8 cellular contexts compared by ENCODE assay signal in genomic region chr17:79800325-79801155, GRCh38. TPM values are rescaled to one million over a fixed set of nuclear protein-coding genes. Genes with fewer than 3 reads are reported as not detected.
DNase-seq lines count a peak whose midpoint lies in the region; ATAC-seq, FAIRE-seq and TF ChIP-seq lines count a peak whose summit lies in the region.

No MANE protein-coding gene starts in this region.

- intact Hi-C loops in K562 (cut with micrococcal nuclease) = loop anchor here (10.0 kb wide), 1 partner anchor 174 kb away; no protein-coding TSS in a partner anchor

- ATAC-seq in K562 = no peak
- ATAC-seq in GM21390 (IDR thresholded peaks at IDR 0.05; ENCODE audit: unreplicated experiment) = no peak
- no peak for ATAC-seq in GM18868 (IDR thresholded peaks at IDR 0.05; ENCODE audit: unreplicated experiment)

- no peaks in the 10 kb centered on the region for H4K20me1 ChIP-seq in K562 (replicated peaks; ENCODE audit: control insufficient read depth, insufficient read depth, low read length)

- H3K27ac ChIP-seq in K562 (ENCODE audit: extremely low read depth, low read depth, low read length) = 0 out of 3 replicates have a peak overlapping the region, but pooled peaks have one; percentile 17

- in situ Hi-C loops in K562 (cut with MboI) = loop anchor here (5.0 kb wide), 1 partner anchor 37 kb away; the partner anchor contains the start of gene CBX4

- peaks cover 92% of the 10 kb centered on the region for H3K27me3 Mint-ChIP-seq in neural crest cell (ENCODE audit: low read depth)

- no peak overlapping the region for H3K4me3 ChIP-seq in K562

- H3K9me1 ChIP-seq in K562 (ENCODE audit: control insufficient read depth, insufficient read depth, low read length) = no peaks in the 10 kb centered on the region

- H3K36me3 ChIP-seq in K562 (ENCODE audit: control insufficient read depth, insufficient read depth, low read length) = peaks cover 4% of the 10 kb centered on the region; the same call in 2 of the 3 replicates

- H3K9ac ChIP-seq in K562 (ENCODE audit: insufficient read depth in 1 of 2, low read depth in 2 of 2, low read length in 2 of 2) = peak overlapping the region; percentile 0 to 83; a peak in 3 of 4 replicates

- H3K4me2 ChIP-seq in K562 (ENCODE audit: insufficient read depth, low read length) = peak overlapping the region; percentile 19; the same call in 1 of the 2 replicates

- H3K27me3 ChIP-seq in K562 (ENCODE audit: control insufficient read depth in 2 of 2, insufficient read depth in 2 of 2, low read length in 2 of 2) = no peaks in the 10 kb centered on the region

- peak overlapping the region; percentile 54; the same call in 1 of the 2 replicates for H2AFZ ChIP-seq in K562 (ENCODE audit: low read depth, low read length)

- peak overlapping the region; percentile 87 for H3K4me3 Mint-ChIP-seq in neural crest cell

- H3K27ac Mint-ChIP-seq in neural crest cell (ENCODE audit: unreplicated experiment) = no peak overlapping the region

- peak; percentile 15 for FAIRE-seq in GM18507 (lab: Jason Lieb, UNC)
- FAIRE-seq in K562 (lab: Jason Lieb, UNC) = peak; percentile 64

- no peak for TF ChIP-seq EP300 in K562 (IDR thresholded peaks at IDR 0.05; ENCODE audit: low read length)

- H3K36me3 Mint-ChIP-seq in neural crest cell (ENCODE audit: low read depth) = peaks cover 5% of the 10 kb centered on the region

- no peak for TF ChIP-seq RAD21 in K562 (CRISPR knock-in tag; conservative IDR thresholded peaks at IDR 0.05 in 1 of 2, IDR thresholded peaks at IDR 0.05 in 1 of 2)

- DNase-seq in AG08396 (ENCODE audit: low spot score) (peak; percentile 59), GM18507 (ENCODE audit: extremely low spot score, insufficient read length, low read depth) (no peak), NCI-H82 (lab: John Stamatoyannopoulos, UW) (peak; percentile 90), K562 (ENCODE audit: extremely low read depth in 1 of 4, low spot score in 3 of 4) (no peak), neural crest cell (ENCODE audit: low read depth, low spot score) (no peak), Ammon's horn (ENCODE audit: low spot score) (no peak)

- BruUV-seq in K562 (replicated peaks; lab: Mats Ljungman, UMichigan) = no TSS peak

- peaks cover 3% of the 10 kb centered on the region for H3K9me3 ChIP-seq in K562 (replicated peaks; ENCODE audit: control insufficient read depth, insufficient read depth, low read depth, low read length)

- CTCF ChIA-PET in K562 (lab: Yijun Ruan, JAX; ENCODE audit: low intra/inter-chr PET ratio) = no interaction called here

- peaks cover 39 to 75% of the 10 kb centered on the region in 2 experiments for H3K4me1 ChIP-seq in K562 (replicated peaks in 1 of 2; ENCODE audit: control insufficient read depth in 2 of 2, insufficient read depth in 2 of 2, low read length in 2 of 2)

- TF ChIP-seq POLR2A in K562 (conservative IDR thresholded peaks at IDR 0.05) = no peak

- POLR2A ChIA-PET in K562 (lab: Yijun Ruan, JAX) = interaction anchor here (0.7 to 1.6 kb wide), 6 partner anchors 8 to 39 kb away, joined by 3 to 7 read pairs (median 3); partner anchors contain the start of gene CBX4

- H3K79me2 ChIP-seq in K562 (ENCODE audit: control insufficient read depth, insufficient read depth, low read length) = peaks cover 12% of the 10 kb centered on the region

- TF ChIP-seq CTCF in K562 (IDR thresholded peaks at IDR 0.05 in 2 of 3, conservative IDR thresholded peaks at IDR 0.05 in 1 of 3; ENCODE audit: insufficient read depth in 2 of 3, low read depth in 1 of 3, low read length in 3 of 3) = no peak
- no peak for TF ChIP-seq CTCF in neural crest cell (conservative IDR thresholded peaks at IDR 0.05)

- WGBS in K562 (ENCODE audit: insufficient coverage, low coverage, missing lambda C conversion rate) = 68% methylated on average over 22 of the region's 44 CpGs

- peaks cover 49% of the 10 kb centered on the region for H3K4me1 Mint-ChIP-seq in neural crest cell

- no peaks in the 10 kb centered on the region for H3K9me3 Mint-ChIP-seq in neural crest cell

TF ChIP-seq in K562, 482 proteins besides CTCF, POLR2A, EP300 and RAD21 (continues in another document):
- no peak for TF ChIP-seq TBL1XR1 (IDR thresholded peaks at IDR 0.05; ENCODE audit: low read length in 2 of 2)
- peak; percentile 21 for TF ChIP-seq PRPF4 (IDR thresholded peaks at IDR 0.05; ENCODE audit: insufficient read depth, low read depth, low read length, poor library complexity, severe bottlenecking)
- no peak for TF ChIP-seq TAF7 (tag; IDR thresholded peaks at IDR 0.05)
- TF ChIP-seq GATA2 (CRISPR knock-in tag; IDR thresholded peaks at IDR 0.05) = no peak
- no peak for TF ChIP-seq CBFA2T2 (conservative IDR thresholded peaks at IDR 0.05)
- no peak for TF ChIP-seq HSF4 (CRISPR knock-in tag; IDR thresholded peaks at IDR 0.05; ENCODE audit: borderline replicate concordance)
- TF ChIP-seq ZNF217 (CRISPR knock-in tag; IDR thresholded peaks at IDR 0.05) = no peak
- peak; percentile 31; the same call in 1 of the 2 replicates for TF ChIP-seq TFAP4 (CRISPR knock-in tag; IDR thresholded peaks at IDR 0.05; ENCODE audit: borderline replicate concordance)

RNA-seq across cellular contexts. Expression of gene CBX8, which starts 3.7 kb away (rescaled TPM):
- total RNA-seq in K562 (2011; cell fraction: chromatin; rRNA removed; ENCODE audit: low replicate concordance) = 2.1 and 2.7 TPM in 2 replicates
- total RNA-seq in K562 (2011; cell fraction: nucleolus; rRNA removed) = 2.3 and 2.9 TPM in 2 replicates
- 2.0 and 2.7 TPM in 2 replicates for total RNA-seq in K562 (2011; cell fraction: nucleoplasm; rRNA removed)
- total RNA-seq in K562 (2014; rRNA removed) = 4.9 and 7.1 TPM in 2 replicates
- 1.8 and 1.9 TPM in 2 replicates for total RNA-seq in K562 (2014; rRNA removed; fragmentation: Illumina TruSeq; extraction: Trizol)
- total RNA-seq in K562 (2015; rRNA removed; fragmentation: Illumina TruSeq; extraction: Trizol) = 6.6 and 6.7 TPM in 2 replicates
- total RNA-seq in K562 (2021) = 11.9 and 12.0 TPM in 2 replicates
- 0.52 and 0.72 TPM in 2 replicates for polyA plus RNA-seq in K562 (2011; rRNA removed)
- polyA plus RNA-seq in K562 (2011; cell fraction: cytosol; rRNA removed) = 0.80 and 1.1 TPM in 2 replicates
- 2.4 and 2.6 TPM in 2 replicates for polyA plus RNA-seq in K562 (2011; cell fraction: nucleus; rRNA removed)
- 5.7 and 8.8 TPM in 2 replicates for polyA plus RNA-seq in K562 (2012)
- polyA plus RNA-seq in K562 (2014; fragmentation: Illumina TruSeq; extraction: Trizol) = 2.6 and 3.4 TPM in 2 replicates
- polyA plus RNA-seq in K562 (2014; fragmentation: Nextera tagmentation; extraction: Ambion mirVana) = under 1 TPM; 0.08 to 0.21 TPM
- polyA plus RNA-seq in K562 (2014; rRNA removed) = 4.7 and 6.7 TPM in 2 replicates
- polyA minus RNA-seq in K562 (2011; rRNA and poly(A)+ RNA removed) = 0.45 and 0.56 TPM in 2 replicates
- polyA minus RNA-seq in K562 (2011; cell fraction: cytosol; rRNA and poly(A)+ RNA removed) = 0.86 and 2.7 TPM in 2 replicates
- polyA minus RNA-seq in K562 (2011; cell fraction: nucleus; rRNA and poly(A)+ RNA removed) = 0.67 and 2.1 TPM in 2 replicates
- 16.5 and 19.2 TPM in 2 replicates for total RNA-seq in neural crest cell

RNA-seq across cellular contexts. Expression of gene CBX2, which starts 22.6 kb away (rescaled TPM):
- total RNA-seq in K562 (2011; cell fraction: chromatin; rRNA removed; ENCODE audit: low replicate concordance) = 20.1 and 55.7 TPM in 2 replicates
- total RNA-seq in K562 (2011; cell fraction: nucleolus; rRNA removed) = 37.1 and 52.4 TPM in 2 replicates
- total RNA-seq in K562 (2011; cell fraction: nucleoplasm; rRNA removed) = 27.8 and 34.1 TPM in 2 replicates
- 18.2 and 23.6 TPM in 2 replicates for total RNA-seq in K562 (2014; rRNA removed)
- total RNA-seq in K562 (2014; rRNA removed; fragmentation: Illumina TruSeq; extraction: Trizol) = 6.9 and 8.4 TPM in 2 replicates
- total RNA-seq in K562 (2015; rRNA removed; fragmentation: Illumina TruSeq; extraction: Trizol) = 16.5 and 18.1 TPM in 2 replicates
- 26.9 and 28.5 TPM in 2 replicates for total RNA-seq in K562 (2021)
- 13.9 and 18.3 TPM in 2 replicates for polyA plus RNA-seq in K562 (2011; rRNA removed)
- polyA plus RNA-seq in K562 (2011; cell fraction: cytosol; rRNA removed) = 17.2 and 30.0 TPM in 2 replicates
- 35.0 and 55.5 TPM in 2 replicates for polyA plus RNA-seq in K562 (2011; cell fraction: nucleus; rRNA removed)
- polyA plus RNA-seq in K562 (2012) = 13.0 and 18.6 TPM in 2 replicates
- polyA plus RNA-seq in K562 (2014; fragmentation: Illumina TruSeq; extraction: Trizol) = 13.9 and 16.9 TPM in 2 replicates
- polyA plus RNA-seq in K562 (2014; fragmentation: Nextera tagmentation; extraction: Ambion mirVana) = 1 to 10 TPM in 1 of 2 experiments, under 1 TPM in 1; 0.66 to 1.0 TPM
- 17.4 and 18.4 TPM in 2 replicates for polyA plus RNA-seq in K562 (2014; rRNA removed)
- polyA minus RNA-seq in K562 (2011; rRNA and poly(A)+ RNA removed) = 10.0 and 14.9 TPM in 2 replicates
- 20.6 and 24.0 TPM in 2 replicates for polyA minus RNA-seq in K562 (2011; cell fraction: cytosol; rRNA and poly(A)+ RNA removed)
- polyA minus RNA-seq in K562 (2011; cell fraction: nucleus; rRNA and poly(A)+ RNA removed) = 18.0 and 19.1 TPM in 2 replicates
- total RNA-seq in neural crest cell = 95.4 and 101 TPM in 2 replicates

RNA-seq across cellular contexts. Expression of gene CBX4, which starts 38.7 kb away (rescaled TPM):
- total RNA-seq in K562 (2011; cell fraction: chromatin; rRNA removed; ENCODE audit: low replicate concordance) = 13.6 and 28.0 TPM in 2 replicates
- total RNA-seq in K562 (2011; cell fraction: nucleolus; rRNA removed) = 26.3 and 29.6 TPM in 2 replicates
- total RNA-seq in K562 (2011; cell fraction: nucleoplasm; rRNA removed) = 11.0 and 15.7 TPM in 2 replicates
- total RNA-seq in K562 (2014; rRNA removed) (42.3 and 42.4 TPM in 2 replicates), K562 (2014; rRNA removed; fragmentation: Illumina TruSeq; extraction: Trizol) (4.4 and 4.7 TPM in 2 replicates), K562 (2015; rRNA removed; fragmentation: Illumina TruSeq; extraction: Trizol) (13.5 and 14.7 TPM in 2 replicates), K562 (2021) (48.5 and 50.5 TPM in 2 replicates), neural crest cell (19.1 and 21.0 TPM in 2 replicates)
- polyA plus RNA-seq in K562 (2011; rRNA removed) (7.8 and 13.5 TPM in 2 replicates), K562 (2014; fragmentation: Illumina TruSeq; extraction: Trizol) (10.0 and 16.4 TPM in 2 replicates), K562 (2014; fragmentation: Nextera tagmentation; extraction: Ambion mirVana) (1 to 10 TPM in 1 of 2 experiments, under 1 TPM in 1; 0.98 to 1.1 TPM), K562 (2014; rRNA removed) (34.8 and 40.7 TPM in 2 replicates)
- 12.6 and 29.1 TPM in 2 replicates for polyA plus RNA-seq in K562 (2011; cell fraction: cytosol; rRNA removed)
- polyA plus RNA-seq in K562 (2011; cell fraction: nucleus; rRNA removed) = 23.9 and 38.8 TPM in 2 replicates
- polyA plus RNA-seq in K562 (2012) = 22.9 and 60.2 TPM in 2 replicates
- polyA minus RNA-seq in K562 (2011; rRNA and poly(A)+ RNA removed) = 7.2 and 7.6 TPM in 2 replicates
- 18.7 and 24.1 TPM in 2 replicates for polyA minus RNA-seq in K562 (2011; cell fraction: cytosol; rRNA and poly(A)+ RNA removed)
- 12.4 and 16.4 TPM in 2 replicates for polyA minus RNA-seq in K562 (2011; cell fraction: nucleus; rRNA and poly(A)+ RNA removed)

Comparison
In these comparisons a context has a peak if more than half of its experiments do, and no peak if none do; other contexts are left out.
1. DNase-seq: peak in AG08396 (single experiment) and NCI-H82 (single experiment); none in GM18507 (single experiment), K562 (0 of 4), neural crest cell (single experiment) and Ammon's horn (single experiment).